In the genomic region with DNA sequence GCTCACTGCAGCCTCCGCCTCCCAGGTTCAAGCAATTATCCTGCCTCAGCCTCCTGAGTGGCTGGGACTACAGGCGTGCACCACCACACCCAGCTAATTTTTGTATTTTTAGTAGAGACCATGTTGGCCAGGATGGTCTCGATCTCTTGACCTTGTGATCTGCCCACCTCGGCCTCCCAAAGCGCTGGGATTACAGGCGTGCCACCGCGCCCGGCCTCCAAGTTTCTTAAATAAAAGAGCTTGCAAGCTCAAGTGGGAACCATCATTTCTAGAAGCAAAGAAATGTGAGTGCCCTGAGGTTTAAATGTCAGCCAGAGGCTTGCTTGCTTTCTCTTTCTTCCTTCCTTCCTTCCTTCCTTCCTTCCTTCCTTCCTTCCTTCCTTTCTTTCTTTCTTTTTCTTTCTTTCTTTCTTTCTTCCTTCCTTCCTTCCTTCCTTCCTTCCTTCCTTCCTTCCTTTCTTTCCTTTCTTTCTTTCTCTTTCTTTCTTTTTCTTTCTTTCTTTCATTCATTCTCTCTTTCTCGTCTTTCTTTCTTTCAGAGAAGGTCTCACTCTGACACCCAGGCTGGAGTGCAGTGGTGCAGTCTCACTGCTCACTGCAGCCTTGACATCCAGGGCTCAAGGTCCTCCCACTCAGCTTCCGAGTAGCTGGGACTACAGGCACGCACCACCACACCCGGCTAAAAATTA, we compare ENCODE assay signal across 1 cellular context.
TF ChIP-seq lines count a peak whose summit lies in the region.

No MANE protein-coding gene starts in this region.

TF ChIP-seq in HepG2, 621 proteins besides CTCF, POLR2A, EP300 and RAD21:
- TF ChIP-seq, protein P1, sequence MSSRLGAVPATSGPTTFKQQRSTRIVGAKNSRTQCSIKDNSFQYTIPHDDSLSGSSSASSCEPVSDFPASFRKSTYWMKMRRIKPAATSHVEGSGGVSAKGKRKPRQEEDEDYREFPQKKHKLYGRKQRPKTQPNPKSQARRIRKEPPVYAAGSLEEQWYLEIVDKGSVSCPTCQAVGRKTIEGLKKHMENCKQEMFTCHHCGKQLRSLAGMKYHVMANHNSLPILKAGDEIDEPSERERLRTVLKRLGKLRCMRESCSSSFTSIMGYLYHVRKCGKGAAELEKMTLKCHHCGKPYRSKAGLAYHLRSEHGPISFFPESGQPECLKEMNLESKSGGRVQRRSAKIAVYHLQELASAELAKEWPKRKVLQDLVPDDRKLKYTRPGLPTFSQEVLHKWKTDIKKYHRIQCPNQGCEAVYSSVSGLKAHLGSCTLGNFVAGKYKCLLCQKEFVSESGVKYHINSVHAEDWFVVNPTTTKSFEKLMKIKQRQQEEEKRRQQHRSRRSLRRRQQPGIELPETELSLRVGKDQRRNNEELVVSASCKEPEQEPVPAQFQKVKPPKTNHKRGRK (CRISPR knock-in tag; IDR thresholded peaks at IDR 0.05): peak; percentile 88
TF ChIP-seq in HepG2: peak in this region for 1; not testable (repeated sequence) for 620.
